In genomic region chr10:120513307-120513706, GRCh38 we compare ENCODE assay signal across 35 cellular contexts. TPM values are rescaled to one million over a fixed set of nuclear protein-coding genes. Genes with fewer than 3 reads are reported as not detected.
"Had no signal": no experiment of that assay in that cellular context is flagged by ENCODE, and none has a peak within 500 bp of the region (broad histone marks: within the 10 kb centered on the region; RNA-seq: fewer than 3 reads in every experiment).

No MANE protein-coding gene starts in this region.

- H3K4me3 ChIP-seq: adrenal gland, body of pancreas, breast epithelium, cardiac muscle cell, colonic mucosa had no signal

- H3K9me3 ChIP-seq: adrenal gland, body of pancreas, breast epithelium, colonic mucosa had no signal

- H3K4me1 ChIP-seq: adrenal gland, body of pancreas, breast epithelium, colonic mucosa had no signal

- H3K27me3 ChIP-seq: adrenal gland, body of pancreas, brain microvascular endothelial cell, cardiac muscle cell, colonic mucosa had no signal

- DNase-seq: activated B cell treated with CpG ODN at 0.5 μM for 24 hours; activated CD4-positive, alpha-beta T cell treated with anti-CD3 and anti-CD28 coated beads for 4 hours; activated CD4-positive, alpha-beta T cell treated with anti-CD3 and anti-CD28 coated beads, Interleukin-2, amount 50 U/mL, for 1 hour; activated CD4-positive, alpha-beta T cell treated with anti-CD3 and anti-CD28 coated beads, Interleukin-2, amount 50 U/mL, for 4 hours; activated CD4-positive, CD25-positive, alpha-beta regulatory T cell treated with anti-CD3 and anti-CD28 coated beads, Interleukin-2, amount 50 U/mL, for 72 hours; activated CD8-positive, alpha-beta memory T cell treated with anti-CD3 and anti-CD28 coated beads, Interleukin-2, amount 50 U/mL, for 4 hours; activated effector memory CD4-positive, alpha-beta T cell treated with anti-CD3 and anti-CD28 coated beads, Interleukin-2, amount 50 U/mL, for 16 hours; activated gamma-delta T cell treated with Interleukin-2 at 50 U/mL for 16 hours; activated naive CD4-positive, alpha-beta T cell; activated naive CD4-positive, alpha-beta T cell treated with anti-CD3 and anti-CD28 coated beads, Interleukin-2, amount 50 U/mL, for 16 hours; activated naive CD8-positive, alpha-beta T cell treated with anti-CD3 and anti-CD28 coated beads for 36 hours; activated T-cell treated with anti-CD3 and anti-CD28 coated beads for 4 hours; activated T-cell treated with anti-CD3 and anti-CD28 coated beads, Interleukin-2, amount 50 U/mL, for 1 hour; activated T-cell treated with anti-CD3 and anti-CD28 coated beads, Interleukin-2, amount 50 U/mL, for 4 hours; amniotic stem cell; caudate nucleus; cerebellar nuclear complex; T-helper 9 cell had no signal

- H3K27ac ChIP-seq: adrenal gland, body of pancreas, brain microvascular endothelial cell, breast epithelium, cardiac muscle cell, colonic mucosa, VCaP had no signal

- ATAC-seq: activated CD8-positive, alpha-beta T cell treated with anti-CD3 and anti-CD28 coated beads for 36 hours; activated naive CD4-positive, alpha-beta T cell treated with anti-CD3 and anti-CD28 coated beads, Interleukin-2, amount 50 U/mL, for 72 hours; activated T-cell treated with anti-CD3 and anti-CD28 coated beads, Interleukin-2, amount 50 U/mL, for 4 hours; activated T-cell treated with anti-CD3 and anti-CD28 coated beads, Interleukin-2, amount 50 U/mL, for 72 hours; activated T-helper 17 cell treated with anti-CD3 and anti-CD28 coated beads, Interleukin-2, amount 50 U/mL, for 72 hours; body of pancreas had no signal

- H3K36me3 ChIP-seq: adrenal gland, brain microvascular endothelial cell, breast epithelium, cardiac muscle cell, colonic mucosa had no signal

RNA-seq across cellular contexts. Expression of gene PLPP4, which starts 56.3 kb away (rescaled TPM):
- total RNA-seq: activated B cell treated with CpG ODN at 0.5 μM for 24 hours; activated CD4-positive, alpha-beta memory T cell treated with anti-CD3 and anti-CD28 coated beads for 36 hours; activated CD4-positive, alpha-beta T cell treated with anti-CD3 and anti-CD28 coated beads, Interleukin-2, amount 10 ng/mL, durations not matched to agents 24 days and 14 days; activated CD8-positive, alpha-beta memory T cell treated with anti-CD3 and anti-CD28 coated beads for 36 hours; activated CD8-positive, alpha-beta T cell treated with anti-CD3 and anti-CD28 coated beads for 36 hours; activated naive CD4-positive, alpha-beta T cell treated with anti-CD3 and anti-CD28 coated beads for 36 hours; activated naive CD4-positive, alpha-beta T cell treated with anti-CD3 and anti-CD28 coated beads, Interleukin-2, amount 50 U/mL, for 72 hours; activated naive CD8-positive, alpha-beta T cell treated with anti-CD3 and anti-CD28 coated beads for 36 hours; activated T-cell treated with anti-CD3 and anti-CD28 coated beads, Interleukin-2, amount 50 U/mL, for 4 hours; activated T-cell treated with anti-CD3 and anti-CD28 coated beads, Interleukin-2, amount 50 U/mL, for 72 hours; activated T-helper 1 cell treated with anti-CD3 and anti-CD28 coated beads, Interleukin-12 subunit alpha, Interleukin-12 subunit beta, Interleukin-2, Interleukin-4 antibody, amounts not matched to agents 30 ng/mL and 10 ng/mL and 1 ng/mL, durations not matched to agents 14 hours and 24 hours and 36 hours; activated T-helper 17 cell treated with anti-CD3 and anti-CD28 coated beads, Interleukin-2, amount 50 U/mL, for 72 hours; adrenal gland; aorta; breast epithelium had no signal
- polyA plus RNA-seq: aorta had no signal
